9 cellular contexts compared by ENCODE assay signal in the genomic region with DNA sequence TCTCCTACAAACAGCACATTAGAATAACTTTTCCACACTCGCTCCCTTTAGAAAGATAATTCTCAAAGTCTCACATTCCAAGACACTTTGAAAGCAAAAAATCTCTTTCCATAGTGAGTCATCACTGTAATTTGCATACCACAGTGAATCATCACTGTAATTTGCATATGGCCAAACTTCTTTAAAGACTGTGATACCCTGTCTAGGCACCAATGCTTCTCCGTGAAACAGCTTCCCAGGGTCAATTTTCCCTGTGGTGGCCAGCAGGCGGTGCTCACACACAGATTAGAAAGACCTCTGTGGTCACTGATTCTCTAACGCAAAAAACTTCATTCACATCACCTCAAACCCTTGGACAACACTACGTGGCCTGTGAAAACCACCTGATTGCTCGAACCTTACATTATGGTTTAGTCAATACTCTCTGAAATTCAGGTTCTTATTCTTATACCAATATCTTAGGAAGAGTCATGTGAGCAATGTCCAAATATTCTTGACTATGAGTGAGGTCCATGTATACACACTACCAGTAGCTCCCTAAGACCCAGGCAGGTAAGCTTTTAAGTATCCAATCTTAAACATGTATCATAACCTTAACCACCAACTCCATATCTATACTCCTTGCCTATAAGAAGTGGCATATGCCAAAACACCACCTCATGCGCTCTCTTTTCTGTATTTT.
DNase-seq lines count a peak whose midpoint lies in the region; ATAC-seq, FAIRE-seq and TF ChIP-seq lines count a peak whose summit lies in the region.
"Had no signal": no experiment of that assay in that cellular context is flagged by ENCODE, and none has a peak within 500 bp of the region (broad histone marks: within the 10 kb centered on the region; RNA-seq: fewer than 3 reads in every experiment).

No MANE protein-coding gene starts in this region.

- H3K27me3 ChIP-seq in IMR-90 (ENCODE audit: control insufficient read depth, insufficient read depth, low read length), result no peaks in the 10 kb centered on the region
- H3K27me3 ChIP-seq in HepG2 (ENCODE audit: control insufficient read depth in 1 of 2, insufficient read depth in 2 of 2, low read length in 2 of 2), result no peaks in the 10 kb centered on the region

- no peak overlapping the region for H2BK5ac ChIP-seq in IMR-90 (ENCODE audit: low read depth, low read length, poor library complexity, severe bottlenecking)

- H4K20me1 ChIP-seq in IMR-90 (ENCODE audit: insufficient read depth, low read length) (no peaks in the 10 kb centered on the region), HepG2 (ENCODE audit: insufficient read depth, low read length) (no peaks in the 10 kb centered on the region)

- no peak overlapping the region for H3K23ac ChIP-seq in IMR-90 (ENCODE audit: low read depth, low read length)

- no peak overlapping the region for H2BK15ac ChIP-seq in IMR-90 (ENCODE audit: low read depth, low read length)

- no peaks in the 10 kb centered on the region for H3K79me2 ChIP-seq in HepG2 (ENCODE audit: insufficient read depth, low read length)

- H2AK5ac ChIP-seq in IMR-90 (ENCODE audit: low read depth, low read length), result no peak overlapping the region

- H4K5ac ChIP-seq in IMR-90 (ENCODE audit: low read depth, low read length), result no peak overlapping the region

- no peak overlapping the region for H3K18ac ChIP-seq in IMR-90 (ENCODE audit: low read depth, low read length)

- H3K56ac ChIP-seq in IMR-90 (ENCODE audit: extremely low read depth, insufficient read depth, low read length), result no peak overlapping the region

- ATAC-seq in GM19025 (IDR thresholded peaks at IDR 0.05; ENCODE audit: low read depth, unreplicated experiment) (peak; percentile 70), IMR-90 (ENCODE audit: low read depth) (peak; percentile 69; the same call in 1 of the 2 replicates), SK-N-SH treated with all-trans-retinoic acid at 6 μM for 48 hours (peak; percentile 93), HepG2 (peak; percentile 92)
- ATAC-seq: T-helper 17 cell had no signal

- H4K8ac ChIP-seq in IMR-90 (ENCODE audit: low read depth in 2 of 2, low read length in 2 of 2), result no peak overlapping the region

- H3K4ac ChIP-seq in IMR-90 (ENCODE audit: low read depth, low read length), result no peak overlapping the region

- no peak overlapping the region for H3K14ac ChIP-seq in IMR-90 (replicated peaks; ENCODE audit: low read depth, low read length)

- DNase-seq in COLO668 (lab: John Stamatoyannopoulos, UW; ENCODE audit: unreplicated experiment), result peak; percentile 39
- DNase-seq in IMR-90, result peak; percentile 31
- peak; percentile 23 for DNase-seq in cerebellum (ENCODE audit: low spot score)
- peak; percentile 48 for DNase-seq in HepG2 (ENCODE audit: low spot score)
- DNase-seq in stimulated activated CD8-positive, alpha-beta memory T cell treated with anti-CD3 and anti-CD28 coated beads, Interleukin-4, amount 100 ng/mL, for 48 hours, result peak; percentile 62
- DNase-seq in GM19240 (ENCODE audit: insufficient read length, low spot score), result no peak

- H2BK20ac ChIP-seq in IMR-90 (ENCODE audit: low read depth, low read length), result no peak overlapping the region

- H3K79me1 ChIP-seq in IMR-90 (ENCODE audit: low read depth in 1 of 2, low read length in 2 of 2), result no peaks in the 10 kb centered on the region

- WGBS in IMR-90 (ENCODE audit: extremely low coverage in 2 of 2, insufficient read length in 1 of 2), 2 experiments, result 60% methylated on average over 1 of the region's 7 CpGs; no CpG with 5 or more reads in 1 of the 2 experiments
- 25% methylated on average over 7 of the region's 7 CpGs for WGBS in HepG2 (ENCODE audit: low lambda C conversion rate)

- BruUV-seq in IMR-90 (replicated peaks; lab: Mats Ljungman, UMichigan) (no TSS peak), HepG2 (replicated peaks; lab: Mats Ljungman, UMichigan) (no TSS peak)

- H3K9me3 ChIP-seq in IMR-90 (ENCODE audit: control insufficient read depth, insufficient read depth, low read length), result no peaks in the 10 kb centered on the region
- no peaks in the 10 kb centered on the region for H3K9me3 ChIP-seq in HepG2 (ENCODE audit: low read length)

- H3K27ac ChIP-seq in IMR-90 (ENCODE audit: insufficient read depth, low read length), result no peak overlapping the region
- H3K27ac ChIP-seq in HepG2 (ENCODE audit: extremely low read length, insufficient read depth, low read length), result no peak overlapping the region

- no peaks in the 10 kb centered on the region for H3K36me3 ChIP-seq in IMR-90 (ENCODE audit: control insufficient read depth, insufficient read depth, low read length)
- H3K36me3 ChIP-seq in HepG2 (replicated peaks in 1 of 2; ENCODE audit: control insufficient read depth in 1 of 2, insufficient read depth in 2 of 2, low read length in 2 of 2), result no peaks in the 10 kb centered on the region

- FAIRE-seq in HepG2 (lab: Jason Lieb, UNC), result peak; percentile 76

- no peaks in the 10 kb centered on the region for H3K9me1 ChIP-seq in IMR-90 (ENCODE audit: insufficient read depth, low read length)

- TF ChIP-seq RAD21 in IMR-90 (IDR thresholded peaks at IDR 0.05; ENCODE audit: low read length), result peak; percentile 54
- TF ChIP-seq RAD21 in HepG2 (CRISPR knock-in tag; IDR thresholded peaks at IDR 0.05), result peak; percentile 54; the same call in 1 of the 2 replicates

- H3K4me1 ChIP-seq in IMR-90 (ENCODE audit: control insufficient read depth, insufficient read depth, low read length), result no peaks in the 10 kb centered on the region
- no peaks in the 10 kb centered on the region for H3K4me1 ChIP-seq in HepG2 (ENCODE audit: insufficient read depth, low read length)

- intact Hi-C loops in IMR-90 (cut with micrococcal nuclease) (loop anchor here (2.0 to 10.0 kb wide), 2 partner anchors 257 to 697 kb away; no protein-coding TSS in a partner anchor), HepG2 (cut with micrococcal nuclease; ENCODE audit: unreplicated experiment) (loop anchor here (1.0 kb wide), 2 partner anchors 206 to 256 kb away; no protein-coding TSS in a partner anchor)

- H4K91ac ChIP-seq in IMR-90 (ENCODE audit: insufficient read depth, low read depth, low read length), result no peak overlapping the region

- POLR2A ChIA-PET in IMR-90 (lab: Charles Lee; ENCODE audit: unreplicated experiment) (no interaction called here), HepG2 (lab: Yijun Ruan, JAX) (no interaction called here)

- dilution Hi-C loops in IMR-90 (cut with HindIII; ENCODE audit: low sequenced_read_pairs, unreplicated experiment), result no loop called here

- TF ChIP-seq EP300 in HepG2 (IDR thresholded peaks at IDR 0.05; ENCODE audit: low read depth in 2 of 2, low read length in 2 of 2) (no peak), HepG2 (CRISPR knock-in tag; IDR thresholded peaks at IDR 0.05; ENCODE audit: borderline replicate concordance) (no peak)

- H3K9ac ChIP-seq in IMR-90 (ENCODE audit: low read depth, low read length) (no peak overlapping the region), HepG2 (ENCODE audit: insufficient read depth, low read depth, low read length) (no peak overlapping the region)

- no peak overlapping the region for H2AK9ac ChIP-seq in IMR-90 (replicated peaks; ENCODE audit: low read depth, low read length, poor library complexity)

- H2AFZ ChIP-seq in IMR-90 (replicated peaks; ENCODE audit: low read length, poor library complexity) (no peak overlapping the region), HepG2 (ENCODE audit: low read length) (no peak overlapping the region)

- in situ Hi-C loops in IMR-90 (cut with MboI; ENCODE audit: low sequenced_read_pairs) (loop anchor here (25.0 kb wide), 1 partner anchor 249 kb away; no protein-coding TSS in a partner anchor), HepG2 (cut with HindIII; ENCODE audit: extremely low pct_ligation_motif_present, low pct_unique_long_range_greater_than_20kb) (loop anchor here (5.0 kb wide), 1 partner anchor 254 kb away; no protein-coding TSS in a partner anchor)

- CTCF ChIA-PET in IMR-90 (lab: Yijun Ruan, JAX), result interaction anchor here (0.6 to 1.2 kb wide), 4 partner anchors 9 to 148 kb away, joined by 3 to 5 read pairs (median 4); no protein-coding TSS in a partner anchor
- CTCF ChIA-PET in HepG2 (lab: Yijun Ruan, JAX; ENCODE audit: low intra/inter-chr PET ratio, low total read pairs), result interaction anchor here (1.3 to 2.5 kb wide), 2 partner anchors 207 to 255 kb away, joined by 5 to 19 read pairs; no protein-coding TSS in a partner anchor

- TF ChIP-seq POLR2A in IMR-90 (IDR thresholded peaks at IDR 0.05; ENCODE audit: low read depth, low read length) (no peak), HepG2 (IDR thresholded peaks at IDR 0.05; ENCODE audit: insufficient read depth in 1 of 2, low read depth in 2 of 2, low read length in 2 of 2) (no peak)

- TF ChIP-seq CTCF in IMR-90 (conservative IDR thresholded peaks at IDR 0.05; ENCODE audit: low read depth, low read length) (peak; percentile 57), HepG2 (CRISPR knock-in tag; IDR thresholded peaks at IDR 0.05) (peak; percentile 88)

- no peak overlapping the region for H2BK120ac ChIP-seq in IMR-90 (ENCODE audit: low read depth, low read length)

- no peak overlapping the region for H3K4me3 ChIP-seq in IMR-90 (ENCODE audit: insufficient read depth, low read depth, low read length)
- no peak overlapping the region for H3K4me3 ChIP-seq in HepG2 (replicated peaks in 1 of 3; ENCODE audit: insufficient read depth in 1 of 3, low read depth in 2 of 3, low read length in 3 of 3)

- H3K4me2 ChIP-seq in IMR-90 (ENCODE audit: low read depth, low read length) (no peak overlapping the region), HepG2 (ENCODE audit: low read depth, low read length) (no peak overlapping the region)

TF ChIP-seq in IMR-90, 13 proteins besides CTCF, POLR2A, EP300 and RAD21:
- TF ChIP-seq FOS (IDR thresholded peaks at IDR 0.05; ENCODE audit: low read depth, low read length) (peak; percentile 71), RFX5 (IDR thresholded peaks at IDR 0.05; ENCODE audit: low read depth, low read length) (no peak), SMC3 (IDR thresholded peaks at IDR 0.05; ENCODE audit: low read depth, low read length) (peak; percentile 46)

TF ChIP-seq in SK-N-SH treated with all-trans-retinoic acid at 6 μM for 48 hours, 23 proteins besides CTCF, POLR2A, EP300 and RAD21 (continues in another document):
- no peak for TF ChIP-seq RARB (CRISPR knock-in tag; IDR thresholded peaks at IDR 0.05)

TF ChIP-seq in HepG2, 621 proteins besides CTCF, POLR2A, EP300 and RAD21 (continues in another document):
- no peak for TF ChIP-seq BCL3 (CRISPR knock-in tag; IDR thresholded peaks at IDR 0.05)
